In genomic region chr22:19773470-19774040, GRCh38 we compare ENCODE assay signal across 19 cellular contexts. TPM values are rescaled to one million over a fixed set of nuclear protein-coding genes. Genes with fewer than 3 reads are reported as not detected.
DNase-seq lines count a peak whose midpoint lies in the region; TF ChIP-seq lines count a peak whose summit lies in the region.
"Had no signal": no experiment of that assay in that cellular context is flagged by ENCODE, and none has a peak within 500 bp of the region (broad histone marks: within the 10 kb centered on the region; RNA-seq: fewer than 3 reads in every experiment).

No MANE protein-coding gene starts in this region.

- POLR2A ChIA-PET in OCI-LY7 (lab: Charles Lee) = interaction anchor here (0.8 to 1.8 kb wide), 9 partner anchors 16 to 152 kb away, joined by 3 to 8 read pairs (median 4); no protein-coding TSS in a partner anchor
- POLR2A ChIA-PET in activated CD4-positive, alpha-beta T cell treated with anti-CD3 and anti-CD28 coated beads, Interleukin-2, amount 10 ng/mL, durations not matched to agents 7 days and 5 days (lab: Charles Lee) = no interaction called here

- CTCF ChIA-PET in OCI-LY7 (lab: Charles Lee; ENCODE audit: unreplicated experiment) = interaction anchor here (0.8 to 2.2 kb wide), 5 partner anchors 17 to 124 kb away, joined by 3 to 8 read pairs (median 3); no protein-coding TSS in a partner anchor
- CTCF ChIA-PET in activated CD4-positive, alpha-beta T cell treated with anti-CD3 and anti-CD28 coated beads, Interleukin-2, amount 10 ng/mL, durations not matched to agents 7 days and 5 days (lab: Charles Lee) = interaction anchor here (1.1 to 1.9 kb wide), 2 partner anchors 43 to 137 kb away, joined by 4 to 6 read pairs; no protein-coding TSS in a partner anchor

- DNase-seq in OCI-LY7 (ENCODE audit: low spot score) (no peak), neuronal stem cell (ENCODE audit: low spot score) (no peak), glutamatergic neuron (no peak), iPS-NIHi7 (ENCODE audit: extremely low spot score) (no peak)
- no peak for DNase-seq in activated CD4-positive, alpha-beta T cell treated with anti-CD3 and anti-CD28 coated beads, Interleukin-2, amount 10 ng/mL, durations not matched to agents 7 days and 5 days
- DNase-seq: DND-41; GDM1; NCI-H1417; NCI-H187 treated with DMSO at 0.1 percent for 48 hours; NCI-H2171; NCI-H446 treated with DMSO at 0.1 percent for 48 hours; NK-92 treated with Interleukin-12 subunit alpha and Interleukin-12 subunit beta, amount 100 ng/mL, for 24 hours; RPMI8226; SW 1271 had no signal

- H3K27ac Mint-ChIP-seq in activated CD4-positive, alpha-beta T cell treated with anti-CD3 and anti-CD28 coated beads, Interleukin-2, amount 10 ng/mL, durations not matched to agents 7 days and 5 days = no peak overlapping the region
- H3K27ac Mint-ChIP-seq in glutamatergic neuron (ENCODE audit: unreplicated experiment) = no peak overlapping the region
- H3K27ac Mint-ChIP-seq: GM23338 had no signal

- peaks cover 26% of the 10 kb centered on the region for H3K27me3 Mint-ChIP-seq in activated CD4-positive, alpha-beta T cell treated with anti-CD3 and anti-CD28 coated beads, Interleukin-2, amount 10 ng/mL, durations not matched to agents 7 days and 5 days
- H3K27me3 Mint-ChIP-seq in glutamatergic neuron (ENCODE audit: unreplicated experiment) = peaks cover 16% of the 10 kb centered on the region

- H4K20me1 ChIP-seq in BLaER1 (0 out of 2 replicates have a peak, but pooled peaks cover 5% of the 10 kb centered on the region), DOHH2 (ENCODE audit: control insufficient read depth, insufficient read depth, low read depth, low read length) (peaks cover 8% of the 10 kb centered on the region; the same call in 1 of the 2 replicates), OCI-LY7 (ENCODE audit: insufficient read depth, low read length) (no peaks in the 10 kb centered on the region)

- H3K27me3 ChIP-seq in BLaER1 = peaks cover 38% of the 10 kb centered on the region
- peaks cover 46% of the 10 kb centered on the region for H3K27me3 ChIP-seq in DOHH2 (ENCODE audit: control insufficient read depth, low read length)
- peaks cover 2 to 76% (median 16%) of the 10 kb centered on the region in 3 experiments for H3K27me3 ChIP-seq in neuronal stem cell (ENCODE audit: control insufficient read depth in 3 of 3, insufficient read depth in 3 of 3, low read depth in 1 of 3, low read length in 3 of 3)
- H3K27me3 ChIP-seq: SJSA1 had no signal

- H3K4me1 Mint-ChIP-seq in activated CD4-positive, alpha-beta T cell treated with anti-CD3 and anti-CD28 coated beads, Interleukin-2, amount 10 ng/mL, durations not matched to agents 7 days and 5 days = peaks cover 6% of the 10 kb centered on the region
- H3K4me1 Mint-ChIP-seq in glutamatergic neuron (ENCODE audit: low read depth, unreplicated experiment) = peaks cover 1% of the 10 kb centered on the region
- H3K4me1 Mint-ChIP-seq: GM23338 had no signal

- H3K4me1 ChIP-seq in BLaER1 = peaks cover 59% of the 10 kb centered on the region
- peaks cover 43% of the 10 kb centered on the region for H3K4me1 ChIP-seq in DOHH2 (ENCODE audit: control insufficient read depth, low read length)
- peaks cover 53% of the 10 kb centered on the region for H3K4me1 ChIP-seq in OCI-LY7 (ENCODE audit: insufficient read depth, low read length, poor library complexity, severe bottlenecking)
- H3K4me1 ChIP-seq in neuronal stem cell (ENCODE audit: control insufficient read depth in 2 of 2, insufficient read depth in 1 of 2, low read depth in 1 of 2, low read length in 2 of 2) = peaks cover 1 to 2% of the 10 kb centered on the region in 2 donors
- H3K4me1 ChIP-seq: SJSA1 had no signal

- H3K9ac ChIP-seq in BLaER1 (peak overlapping the region; percentile 26), neuronal stem cell (ENCODE audit: low read depth, low read length, poor library complexity) (no peak overlapping the region)

- no peak overlapping the region for H3K14ac ChIP-seq in neuronal stem cell (ENCODE audit: low read length)

- no peaks in the 10 kb centered on the region for H3K9me3 Mint-ChIP-seq in activated CD4-positive, alpha-beta T cell treated with anti-CD3 and anti-CD28 coated beads, Interleukin-2, amount 10 ng/mL, durations not matched to agents 7 days and 5 days
- peaks cover 7% of the 10 kb centered on the region for H3K9me3 Mint-ChIP-seq in glutamatergic neuron (ENCODE audit: unreplicated experiment)
- H3K9me3 Mint-ChIP-seq: GM23338 had no signal

- TF ChIP-seq CTCF in DOHH2 (IDR thresholded peaks at IDR 0.05; ENCODE audit: low read depth, low read length, poor library complexity, severe bottlenecking) = no peak
- TF ChIP-seq CTCF in OCI-LY7 (conservative IDR thresholded peaks at IDR 0.05; ENCODE audit: low read length) = no peak
- no peak for TF ChIP-seq CTCF in glutamatergic neuron (IDR thresholded peaks at IDR 0.05; ENCODE audit: partially characterized antibody, unreplicated experiment)

- no peaks in the 10 kb centered on the region for H3K36me3 Mint-ChIP-seq in activated CD4-positive, alpha-beta T cell treated with anti-CD3 and anti-CD28 coated beads, Interleukin-2, amount 10 ng/mL, durations not matched to agents 7 days and 5 days (ENCODE audit: low read depth)
- H3K36me3 Mint-ChIP-seq in glutamatergic neuron (ENCODE audit: unreplicated experiment) = peaks cover 5% of the 10 kb centered on the region

- peak overlapping the region; percentile 63 for H2AK5ac ChIP-seq in neuronal stem cell (ENCODE audit: low read depth, low read length)

- intact Hi-C loops in OCI-LY7 (cut with micrococcal nuclease; ENCODE audit: unreplicated experiment) = loop anchor here (2.0 kb wide), 3 partner anchors 43 to 117 kb away; partner anchors contain the start of genes GNB1L and RTL10

- no peaks in the 10 kb centered on the region for H3K36me3 ChIP-seq in BLaER1
- no peaks in the 10 kb centered on the region for H3K36me3 ChIP-seq in DOHH2 (ENCODE audit: control insufficient read depth, low read length)
- H3K36me3 ChIP-seq in OCI-LY7 (ENCODE audit: insufficient read depth, low read length) = no peaks in the 10 kb centered on the region
- no peaks in the 10 kb centered on the region for H3K36me3 ChIP-seq in neuronal stem cell (replicated peaks in 1 of 2; ENCODE audit: control insufficient read depth in 2 of 2, insufficient read depth in 2 of 2, low read length in 2 of 2)
- H3K36me3 ChIP-seq: SJSA1 had no signal

- H3K4me3 ChIP-seq in BLaER1 (peak overlapping the region; percentile 41), DOHH2 (ENCODE audit: low read length) (peak overlapping the region; percentile 74), OCI-LY7 (ENCODE audit: low read depth, low read length, poor library complexity, severe bottlenecking) (peak overlapping the region; percentile 60), neuronal stem cell (ENCODE audit: low read length in 2 of 2) (no peak overlapping the region)
- H3K4me3 ChIP-seq: GM23338, SJSA1 had no signal

- H3K4me3 Mint-ChIP-seq in activated CD4-positive, alpha-beta T cell treated with anti-CD3 and anti-CD28 coated beads, Interleukin-2, amount 10 ng/mL, durations not matched to agents 7 days and 5 days = no peak overlapping the region
- no peak overlapping the region for H3K4me3 Mint-ChIP-seq in glutamatergic neuron (ENCODE audit: unreplicated experiment)
- H3K4me3 Mint-ChIP-seq: GM23338 had no signal

- H3K4ac ChIP-seq in neuronal stem cell (ENCODE audit: low read length) = no peak overlapping the region

- H3K9me3 ChIP-seq in BLaER1 (no peaks in the 10 kb centered on the region), DOHH2 (ENCODE audit: control insufficient read depth, insufficient read depth, low read length) (no peaks in the 10 kb centered on the region), OCI-LY7 (ENCODE audit: low read length) (no peaks in the 10 kb centered on the region), neuronal stem cell (replicated peaks in 1 of 2; ENCODE audit: control insufficient read depth in 2 of 2, insufficient read depth in 1 of 2, low read depth in 1 of 2, low read length in 2 of 2) (peaks cover 0 to 2% of the 10 kb centered on the region in 2 donors)
- H3K9me3 ChIP-seq: SJSA1 had no signal

- H3F3A ChIP-seq in DOHH2 (ENCODE audit: control insufficient read depth, insufficient read depth) = 0 out of 2 replicates have a peak, but pooled peaks cover 6% of the 10 kb centered on the region

- no CpG with 5 or more reads among the region's 9 CpGs for WGBS in neuronal stem cell (ENCODE audit: extremely low coverage in 2 of 2, insufficient read length in 2 of 2, insufficient replicate concordance in 1 of 2), 2 donors

- BruUV-seq in OCI-LY7 (replicated peaks; lab: Mats Ljungman, UMichigan) = no TSS peak

- H3K9me2 ChIP-seq in DOHH2 (replicated peaks; ENCODE audit: control insufficient read depth, low read length) (no peaks in the 10 kb centered on the region), OCI-LY7 (ENCODE audit: insufficient read depth, low read length) (no peaks in the 10 kb centered on the region)

- H2BK5ac ChIP-seq in neuronal stem cell (ENCODE audit: low read length) = no peak overlapping the region

- H2AFZ ChIP-seq in OCI-LY7 (ENCODE audit: low read length) (no peak overlapping the region), neuronal stem cell (ENCODE audit: low read length) (no peak overlapping the region)
- H2AFZ ChIP-seq: GM23338 had no signal

- peak overlapping the region; percentile 91 for H3K4me2 ChIP-seq in BLaER1
- H3K4me2 ChIP-seq in DOHH2 (ENCODE audit: low read length) = peak overlapping the region; percentile 95
- peak overlapping the region; percentile 76 for H3K4me2 ChIP-seq in OCI-LY7 (ENCODE audit: low read length)
- no peak overlapping the region for H3K4me2 ChIP-seq in neuronal stem cell (ENCODE audit: insufficient read depth, low read length, poor library complexity, severe bottlenecking)
- H3K4me2 ChIP-seq: GM23338 had no signal

- H2BK15ac ChIP-seq in neuronal stem cell (ENCODE audit: low read length) = no peak overlapping the region

- no peaks in the 10 kb centered on the region for H3K79me1 ChIP-seq in neuronal stem cell (ENCODE audit: low read depth, low read length)

- H3K23ac ChIP-seq in neuronal stem cell (ENCODE audit: low read depth, low read length, poor library complexity) = peak overlapping the region; percentile 3

- H3K79me2 ChIP-seq in DOHH2 (ENCODE audit: control insufficient read depth, low read length) (no peaks in the 10 kb centered on the region), OCI-LY7 (ENCODE audit: insufficient read depth, low read depth, low read length) (no peaks in the 10 kb centered on the region)

- H2BK120ac ChIP-seq in neuronal stem cell (ENCODE audit: low read depth, low read length) = no peak overlapping the region

- no peak overlapping the region for H4K8ac ChIP-seq in neuronal stem cell (ENCODE audit: low read depth, low read length)

- H2BK12ac ChIP-seq in neuronal stem cell (ENCODE audit: low read length) = no peak overlapping the region

- H3K27ac ChIP-seq in BLaER1 (peak overlapping the region; percentile 57), DOHH2 (ENCODE audit: low read depth, low read length) (peak overlapping the region; percentile 35), OCI-LY7 (ENCODE audit: low read depth, low read length, poor library complexity, severe bottlenecking) (peak overlapping the region; percentile 81), neuronal stem cell (replicated peaks; ENCODE audit: low read length) (no peak overlapping the region)
- H3K27ac ChIP-seq: SJSA1 had no signal

- H4K91ac ChIP-seq in neuronal stem cell (ENCODE audit: low read depth, low read length, poor library complexity) = no peak overlapping the region

- H3K18ac ChIP-seq in neuronal stem cell (ENCODE audit: low read length) = no peak overlapping the region

RNA-seq across cellular contexts. Expression of gene TBX1, which starts 13.0 kb away (rescaled TPM):
- total RNA-seq in OCI-LY7 (2014; rRNA removed; shearing (Covaris generic)) = not detected in 2 replicates
- 0.23 TPM in 1 of 2 replicates, not detected in the other for total RNA-seq in OCI-LY7 (2022)
- 0.31 TPM for polyA plus RNA-seq in neuronal stem cell (2013, experiment 1 of 2)
- 0.26 TPM for polyA plus RNA-seq in neuronal stem cell (2013, experiment 2 of 2)
- total RNA-seq in activated CD4-positive, alpha-beta T cell treated with anti-CD3 and anti-CD28 coated beads, Interleukin-2, amount 10 ng/mL, durations not matched to agents 7 days and 5 days = not detected
- 2.4 TPM for total RNA-seq in glutamatergic neuron (ENCODE audit: unreplicated experiment)
- polyA plus RNA-seq: BJ had no signal

RNA-seq across cellular contexts. Expression of gene GP1BB, which starts 50.2 kb away (rescaled TPM):
- not detected in 2 replicates for total RNA-seq in OCI-LY7 (2014; rRNA removed; shearing (Covaris generic))
- total RNA-seq in OCI-LY7 (2022) (not detected in 2 replicates), glutamatergic neuron (ENCODE audit: unreplicated experiment) (8.3 TPM)
- polyA plus RNA-seq in neuronal stem cell (2013, experiment 1 of 2) = 2.5 TPM
- polyA plus RNA-seq in neuronal stem cell (2013, experiment 2 of 2) = 2.6 TPM
- total RNA-seq in activated CD4-positive, alpha-beta T cell treated with anti-CD3 and anti-CD28 coated beads, Interleukin-2, amount 10 ng/mL, durations not matched to agents 7 days and 5 days = not detected

RNA-seq across cellular contexts. Expression of gene SEPTIN5, which starts 59.3 kb away (rescaled TPM):
- 1.2 TPM in 1 of 2 replicates, not detected in the other for total RNA-seq in OCI-LY7 (2014; rRNA removed; shearing (Covaris generic))
- total RNA-seq in OCI-LY7 (2022) (not detected in 2 replicates), glutamatergic neuron (ENCODE audit: unreplicated experiment) (96.0 TPM)
- polyA plus RNA-seq in neuronal stem cell (2013, experiment 1 of 2) = 23.1 TPM
- 21.3 TPM for polyA plus RNA-seq in neuronal stem cell (2013, experiment 2 of 2)
- not detected for total RNA-seq in activated CD4-positive, alpha-beta T cell treated with anti-CD3 and anti-CD28 coated beads, Interleukin-2, amount 10 ng/mL, durations not matched to agents 7 days and 5 days

Comparison
In these comparisons a context has a peak if more than half of its experiments do, and no peak if none do; other contexts are left out.
1. H3K4me3 ChIP-seq: peak in BLaER1 (single experiment), DOHH2 (single experiment) and OCI-LY7 (single experiment); none in neuronal stem cell (0 of 2).
2. RNA of gene SEPTIN5, which starts 59.3 kb away (total RNA-seq): 96.0 TPM in glutamatergic neuron (single experiment); not detected in activated CD4-positive, alpha-beta T cell treated with anti-CD3 and anti-CD28 coated beads, Interleukin-2, amount 10 ng/mL, durations not matched to agents 7 days and 5 days and 1.2 TPM in OCI-LY7; every median in the first group is over 10 times any median in the second.